Comparison of ENCODE assay signal across 2 cellular contexts in genomic region chr6:43097098-43097489, GRCh38.
TF ChIP-seq lines count a peak whose summit lies in the region.

No MANE protein-coding gene starts in this region.

TF ChIP-seq in H1, 55 proteins besides CTCF, POLR2A, EP300 and RAD21:
- no peak for TF ChIP-seq CHD1 (IDR thresholded peaks at IDR 0.05; ENCODE audit: low read depth, low read length)

TF ChIP-seq in GM12891, 5 proteins besides CTCF, POLR2A, EP300 and RAD21:
- TF ChIP-seq POLR2AphosphoS5 (IDR thresholded peaks at IDR 0.05; ENCODE audit: low read depth, low read length) (no peak), SPI1 (IDR thresholded peaks at IDR 0.05; ENCODE audit: low read depth, low read length) (no peak), POU2F2 (IDR thresholded peaks at IDR 0.05; ENCODE audit: low read depth, low read length) (no peak), TAF1 (IDR thresholded peaks at IDR 0.05; ENCODE audit: low read depth, low read length) (no peak), PAX5 (IDR thresholded peaks at IDR 0.05; ENCODE audit: insufficient read depth, low read length, severe bottlenecking) (no peak)
